Comparison of ENCODE assay signal across 16 cellular contexts in genomic region chr11:130738618-130739017, GRCh38.
DNase-seq lines count a peak whose midpoint lies in the region; ATAC-seq, FAIRE-seq and TF ChIP-seq lines count a peak whose summit lies in the region.
"Had no signal": no experiment of that assay in that cellular context is flagged by ENCODE, and none has a peak within 500 bp of the region (broad histone marks: within the 10 kb centered on the region; RNA-seq: fewer than 3 reads in every experiment).

No MANE protein-coding gene starts in this region.

- no peaks in the 10 kb centered on the region for H3K27me3 ChIP-seq in H7 (ENCODE audit: control insufficient read depth, insufficient read depth, low read length)
- H3K27me3 ChIP-seq: breast epithelium had no signal

- peak; percentile 88 for FAIRE-seq in RCC 7860 (lab: Jason Lieb, UNC)
- FAIRE-seq: frontal cortex, urothelium cell line had no signal

- peak; percentile 92 for DNase-seq in EH (ENCODE audit: low read depth)
- peak; percentile 69 for DNase-seq in RCC 7860 (ENCODE audit: low spot score)
- peak; percentile 17 for DNase-seq in fibroblast of pulmonary artery (ENCODE audit: low read depth)
- DNase-seq in renal cortical epithelial cell (ENCODE audit: low read depth): peak; percentile 68
- DNase-seq in T-helper 2 cell: no peak
- DNase-seq in H7: no peak
- DNase-seq: activated naive CD4-positive, alpha-beta T cell; CD4-positive, CD25-positive, alpha-beta regulatory T cell; effector CD4-positive, alpha-beta T cell; NCI-H1694 treated with DMSO at 0.1 percent for 48 hours; occipital lobe; stimulated activated naive CD4-positive, alpha-beta T cell treated with Interleukin-2 at 50 U/mL for 16 hours had no signal

- no peak for ATAC-seq in GM19351 (IDR thresholded peaks at IDR 0.05; ENCODE audit: unreplicated experiment)

- TF ChIP-seq CTCF in fibroblast of pulmonary artery (IDR thresholded peaks at IDR 0.05; ENCODE audit: low read length, missing control alignments): no peak

- H3K4me3 ChIP-seq in fibroblast of pulmonary artery (replicated peaks; ENCODE audit: low read depth, low read length): no peak overlapping the region
- H3K4me3 ChIP-seq in H7 (ENCODE audit: insufficient read depth, low read depth, low read length): no peak overlapping the region

- peaks cover 1% of the 10 kb centered on the region; the same call in 1 of the 2 replicates for H3K36me3 ChIP-seq in H7 (replicated peaks; ENCODE audit: control insufficient read depth, insufficient read depth, low read length)
- H3K36me3 ChIP-seq: breast epithelium had no signal

Comparison
In these comparisons a context has a peak if more than half of its experiments do, and no peak if none do; other contexts are left out.
1. DNase-seq: peak in EH (single experiment), RCC 7860 (single experiment), fibroblast of pulmonary artery (single experiment) and renal cortical epithelial cell (single experiment); none in T-helper 2 cell (0 of 5) and H7 (single experiment).